In genomic region chr10:27157150-27157549, GRCh38 we compare ENCODE assay signal across 1 cellular context.
TF ChIP-seq lines count a peak whose summit lies in the region.

No MANE protein-coding gene starts in this region.

TF ChIP-seq in endothelial cell of umbilical vein, 7 proteins besides CTCF, POLR2A, EP300 and RAD21:
- no peak for TF ChIP-seq GATA2 (IDR thresholded peaks at IDR 0.05; ENCODE audit: insufficient read depth, insufficient read length, low read depth, low read length)
- no peak for TF ChIP-seq POLR2AphosphoS5 (IDR thresholded peaks at IDR 0.05; ENCODE audit: insufficient read depth, low read depth, low read length)
- TF ChIP-seq FOS (IDR thresholded peaks at IDR 0.05; ENCODE audit: borderline replicate concordance, insufficient read depth, low read length) = no peak
- TF ChIP-seq MAX (IDR thresholded peaks at IDR 0.05; ENCODE audit: insufficient read depth, insufficient read length) = no peak
- TF ChIP-seq JUN (IDR thresholded peaks at IDR 0.05; ENCODE audit: borderline replicate concordance, insufficient read depth, insufficient read length, low read depth) = no peak
- no peak for TF ChIP-seq MYC (IDR thresholded peaks at IDR 0.05; ENCODE audit: low read depth, low read length)
- no peak for TF ChIP-seq EZH2 (IDR thresholded peaks at IDR 0.05; ENCODE audit: borderline replicate concordance, low read depth, low read length, severe bottlenecking)
